ENCODE assay signal across 10 cellular contexts in the genomic region with DNA sequence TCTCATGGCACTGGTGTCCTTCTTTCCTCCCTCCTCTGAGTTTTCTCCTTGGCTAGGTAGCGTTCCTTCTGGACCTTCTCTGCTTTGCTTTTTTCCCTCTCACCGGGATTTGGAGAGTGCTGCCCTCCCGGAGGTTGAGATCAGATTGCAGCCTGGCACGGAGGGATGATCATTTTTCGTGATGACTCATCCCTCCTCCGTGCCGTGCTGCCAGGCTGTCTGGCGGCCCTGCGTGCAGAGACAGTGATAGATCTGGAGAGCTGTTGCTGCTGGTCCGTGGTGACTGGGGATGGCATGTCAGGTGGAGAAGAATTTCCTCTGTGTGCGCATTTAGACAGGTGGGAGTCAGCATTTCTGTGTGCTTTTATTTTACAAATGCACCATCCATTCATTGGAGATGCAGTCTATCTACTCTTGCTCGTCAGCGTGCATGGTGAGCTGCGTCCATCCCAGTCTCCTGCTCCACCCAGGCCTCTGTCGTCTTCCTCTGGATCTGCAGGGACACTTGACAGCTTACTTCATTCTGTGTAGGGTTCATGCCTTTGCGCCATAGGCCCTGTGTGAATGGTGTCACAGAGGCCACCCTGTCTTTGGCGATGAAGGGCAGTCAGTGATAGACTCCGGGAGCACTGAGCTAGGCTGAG.
A peak's percentile ranks its signal among the peaks of the same experiment; 100 is the strongest.
DNase-seq lines count a peak whose midpoint lies in the region; ATAC-seq and TF ChIP-seq lines count a peak whose summit lies in the region.
"Had no signal": no experiment of that assay in that cellular context is flagged by ENCODE, and none has a peak within 500 bp of the region (broad histone marks: within the 10 kb centered on the region; RNA-seq: fewer than 3 reads in every experiment).

No MANE protein-coding gene starts in this region.

- H3K4me1 ChIP-seq in SK-N-SH (ENCODE audit: control insufficient read depth in 1 of 2, insufficient read depth in 2 of 2, low read depth in 1 of 2, low read length in 1 of 2) = peaks cover 13 to 55% of the 10 kb centered on the region in 2 experiments

- H2AFZ ChIP-seq in SK-N-SH (ENCODE audit: low read depth) = peak overlapping the region; percentile 18; the same call in 1 of the 2 replicates

- no peaks in the 10 kb centered on the region for H3K27me3 ChIP-seq in SK-N-SH (ENCODE audit: insufficient read depth)

- TF ChIP-seq EP300 in SK-N-SH (IDR thresholded peaks at IDR 0.05; ENCODE audit: borderline replicate concordance in 1 of 2, low read depth in 1 of 2, low read length in 1 of 2) = peak; percentile 39 to 81; a peak in 1 of 4 replicates

- DNase-seq in COR-L47 (lab: John Stamatoyannopoulos, UW) (peak; percentile 39), M059J (ENCODE audit: low read depth) (peak; percentile 83), SK-N-SH (peak; percentile 85), iPS-NIHi11 (ENCODE audit: low spot score) (peak; percentile 60), retina (no peak), hippocampal formation (lab: John Stamatoyannopoulos, UW) (no peak)
- DNase-seq: activated CD4-positive, alpha-beta T cell treated with anti-CD3 and anti-CD28 coated beads for 4 hours had no signal

- no peak for ATAC-seq in GM19324 (IDR thresholded peaks at IDR 0.05; ENCODE audit: low FRiP score, unreplicated experiment)
- ATAC-seq in GM18520 (IDR thresholded peaks at IDR 0.05; ENCODE audit: unreplicated experiment) = no peak

- H3K27ac ChIP-seq in SK-N-SH (ENCODE audit: low read depth in 2 of 2, low read length in 1 of 2) = peak overlapping the region; percentile 70 to 96
- H3K27ac ChIP-seq: HL-60 had no signal

- H3K9me2 ChIP-seq in SK-N-SH = no peaks in the 10 kb centered on the region

- H4K20me1 ChIP-seq in SK-N-SH (ENCODE audit: insufficient read depth) = no peaks in the 10 kb centered on the region; the same call in 1 of the 2 replicates

- peaks cover 4% of the 10 kb centered on the region for H3F3A ChIP-seq in SK-N-SH (replicated peaks; ENCODE audit: insufficient read depth)

- CTCF ChIA-PET in SK-N-SH (lab: Yijun Ruan, JAX) = interaction anchor here (0.9 to 2.0 kb wide), 9 partner anchors 14 to 192 kb away, joined by 3 to 12 read pairs (median 4); no protein-coding TSS in a partner anchor

- WGBS in SK-N-SH (ENCODE audit: low lambda C conversion rate) = 29% methylated on average over 18 of the region's 18 CpGs

- TF ChIP-seq CTCF in SK-N-SH (IDR thresholded peaks at IDR 0.05) = no peak

- no peaks in the 10 kb centered on the region for H3K9me3 ChIP-seq in SK-N-SH

- peak overlapping the region; percentile 77 for H3K4me2 ChIP-seq in SK-N-SH

- POLR2A ChIA-PET in SK-N-SH (lab: Yijun Ruan, JAX) = interaction anchor here (0.6 to 1.4 kb wide), 4 partner anchors 10 to 192 kb away, joined by 3 to 4 read pairs (median 3); no protein-coding TSS in a partner anchor

- peak; percentile 49 for TF ChIP-seq RAD21 in SK-N-SH (IDR thresholded peaks at IDR 0.05; ENCODE audit: low read length)

- H3K4me3 ChIP-seq in SK-N-SH (ENCODE audit: low read depth in 2 of 2, low read length in 1 of 2) = peak overlapping the region; percentile 24 to 29; a peak in 1 of 4 replicates

- no peak overlapping the region; the same call in 1 of the 2 replicates for H3K9ac ChIP-seq in SK-N-SH

- no peaks in the 10 kb centered on the region for H3K79me2 ChIP-seq in SK-N-SH (ENCODE audit: insufficient read depth)

- peaks cover 0 to 6% of the 10 kb centered on the region in 2 experiments for H3K36me3 ChIP-seq in SK-N-SH (replicated peaks in 1 of 2; ENCODE audit: control insufficient read depth in 1 of 2, insufficient read depth in 2 of 2, low read length in 1 of 2)

TF ChIP-seq in SK-N-SH, 30 proteins besides CTCF, POLR2A, EP300 and RAD21 (continues in another document):
- TF ChIP-seq EZH2phosphoT487 (IDR thresholded peaks at IDR 0.05; ENCODE audit: borderline replicate concordance, low read depth) (no peak), FOSL2 (IDR thresholded peaks at IDR 0.05; ENCODE audit: borderline replicate concordance, low read depth) (peak; percentile 95), TCF12 (IDR thresholded peaks at IDR 0.05) (peak; percentile 88), GATA2 (CRISPR knock-in tag; IDR thresholded peaks at IDR 0.05) (peak; percentile 61), MXI1 (IDR thresholded peaks at IDR 0.05; ENCODE audit: low read depth, low read length) (peak; percentile 74; the same call in 1 of the 2 replicates), POLR2AphosphoS5 (IDR thresholded peaks at IDR 0.05; ENCODE audit: low read depth, low read length) (peak; percentile 29; the same call in 1 of the 2 replicates), MEF2A (IDR thresholded peaks at IDR 0.05; ENCODE audit: borderline replicate concordance, low read depth) (no peak), TEAD4 (IDR thresholded peaks at IDR 0.05; ENCODE audit: borderline replicate concordance, insufficient read depth) (no peak), ZBTB33 (IDR thresholded peaks at IDR 0.05; ENCODE audit: borderline replicate concordance, low read depth) (no peak), YY1 (IDR thresholded peaks at IDR 0.05; ENCODE audit: low read depth) (0 out of 2 replicates have a peak, but pooled peaks have one; percentile 1), FOXJ3 (CRISPR knock-in tag; IDR thresholded peaks at IDR 0.05) (0 out of 2 replicates have a peak, but pooled peaks have one; percentile 59), FOXM1 (IDR thresholded peaks at IDR 0.05; ENCODE audit: low read depth) (0 out of 2 replicates have a peak, but pooled peaks have one; percentile 38), ELF1 (IDR thresholded peaks at IDR 0.05) (no peak), SIN3A (IDR thresholded peaks at IDR 0.05; ENCODE audit: borderline replicate concordance, low read depth, low read length) (peak; percentile 77; the same call in 1 of the 2 replicates), JUND (IDR thresholded peaks at IDR 0.05) (peak; percentile 95), MAX (IDR thresholded peaks at IDR 0.05; ENCODE audit: low read depth) (peak; percentile 84), GABPA (IDR thresholded peaks at IDR 0.05; ENCODE audit: low read depth) (no peak), NFIC (IDR thresholded peaks at IDR 0.05; ENCODE audit: borderline replicate concordance) (peak; percentile 85), RXRA (IDR thresholded peaks at IDR 0.05; ENCODE audit: borderline replicate concordance, low read depth) (no peak; the same call in 1 of the 2 replicates), TAF1 (IDR thresholded peaks at IDR 0.05; ENCODE audit: borderline replicate concordance, low read depth, low read length) (peak; percentile 69; the same call in 1 of the 2 replicates)
- TF ChIP-seq, protein P1, sequence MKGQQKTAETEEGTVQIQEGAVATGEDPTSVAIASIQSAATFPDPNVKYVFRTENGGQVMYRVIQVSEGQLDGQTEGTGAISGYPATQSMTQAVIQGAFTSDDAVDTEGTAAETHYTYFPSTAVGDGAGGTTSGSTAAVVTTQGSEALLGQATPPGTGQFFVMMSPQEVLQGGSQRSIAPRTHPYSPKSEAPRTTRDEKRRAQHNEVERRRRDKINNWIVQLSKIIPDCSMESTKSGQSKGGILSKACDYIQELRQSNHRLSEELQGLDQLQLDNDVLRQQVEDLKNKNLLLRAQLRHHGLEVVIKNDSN (IDR thresholded peaks at IDR 0.05; ENCODE audit: borderline replicate concordance, low read depth) = no peak
- TF ChIP-seq, protein P2, sequence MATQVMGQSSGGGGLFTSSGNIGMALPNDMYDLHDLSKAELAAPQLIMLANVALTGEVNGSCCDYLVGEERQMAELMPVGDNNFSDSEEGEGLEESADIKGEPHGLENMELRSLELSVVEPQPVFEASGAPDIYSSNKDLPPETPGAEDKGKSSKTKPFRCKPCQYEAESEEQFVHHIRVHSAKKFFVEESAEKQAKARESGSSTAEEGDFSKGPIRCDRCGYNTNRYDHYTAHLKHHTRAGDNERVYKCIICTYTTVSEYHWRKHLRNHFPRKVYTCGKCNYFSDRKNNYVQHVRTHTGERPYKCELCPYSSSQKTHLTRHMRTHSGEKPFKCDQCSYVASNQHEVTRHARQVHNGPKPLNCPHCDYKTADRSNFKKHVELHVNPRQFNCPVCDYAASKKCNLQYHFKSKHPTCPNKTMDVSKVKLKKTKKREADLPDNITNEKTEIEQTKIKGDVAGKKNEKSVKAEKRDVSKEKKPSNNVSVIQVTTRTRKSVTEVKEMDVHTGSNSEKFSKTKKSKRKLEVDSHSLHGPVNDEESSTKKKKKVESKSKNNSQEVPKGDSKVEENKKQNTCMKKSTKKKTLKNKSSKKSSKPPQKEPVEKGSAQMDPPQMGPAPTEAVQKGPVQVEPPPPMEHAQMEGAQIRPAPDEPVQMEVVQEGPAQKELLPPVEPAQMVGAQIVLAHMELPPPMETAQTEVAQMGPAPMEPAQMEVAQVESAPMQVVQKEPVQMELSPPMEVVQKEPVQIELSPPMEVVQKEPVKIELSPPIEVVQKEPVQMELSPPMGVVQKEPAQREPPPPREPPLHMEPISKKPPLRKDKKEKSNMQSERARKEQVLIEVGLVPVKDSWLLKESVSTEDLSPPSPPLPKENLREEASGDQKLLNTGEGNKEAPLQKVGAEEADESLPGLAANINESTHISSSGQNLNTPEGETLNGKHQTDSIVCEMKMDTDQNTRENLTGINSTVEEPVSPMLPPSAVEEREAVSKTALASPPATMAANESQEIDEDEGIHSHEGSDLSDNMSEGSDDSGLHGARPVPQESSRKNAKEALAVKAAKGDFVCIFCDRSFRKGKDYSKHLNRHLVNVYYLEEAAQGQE (IDR thresholded peaks at IDR 0.05; ENCODE audit: low read depth, low read length) = peak; percentile 42; the same call in 1 of the 2 replicates

Comparison
In these comparisons a context has a peak if more than half of its experiments do, and no peak if none do; other contexts are left out.
1. DNase-seq: peak in COR-L47 (single experiment), M059J (single experiment), SK-N-SH (single experiment) and iPS-NIHi11 (single experiment); none in retina (single experiment) and hippocampal formation (0 of 2).